ENCODE assay signal across 38 cellular contexts in the genomic region with DNA sequence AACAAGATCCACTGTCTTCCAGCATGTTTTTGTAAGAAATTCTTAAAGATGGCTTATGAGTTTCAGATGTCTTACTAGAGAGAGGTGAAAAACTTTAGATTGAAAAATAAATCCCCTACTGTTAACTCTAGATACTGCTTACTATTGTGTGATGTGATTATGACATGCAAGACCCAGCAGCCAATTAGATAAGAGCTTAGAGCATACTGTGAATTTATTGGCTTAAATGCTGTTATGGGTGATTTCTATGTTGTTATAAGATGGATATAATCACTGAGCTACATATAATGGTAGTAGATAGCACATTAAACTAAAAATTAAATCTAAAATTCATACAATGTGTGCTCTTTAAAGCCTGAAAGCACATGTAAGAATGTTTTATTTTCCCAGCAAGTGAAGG. TPM values are rescaled to one million over a fixed set of nuclear protein-coding genes. Genes with fewer than 3 reads are reported as not detected.
"Had no signal": no experiment of that assay in that cellular context is flagged by ENCODE, and none has a peak within 500 bp of the region (broad histone marks: within the 10 kb centered on the region; RNA-seq: fewer than 3 reads in every experiment).

Gene RNF133, minus strand, starts transcription at position 101 of the 400 bp plus-strand sequence. CDS start 199 bp downstream, outside the sequence.

- H3K27me3 ChIP-seq: adrenal gland, ascending aorta, body of pancreas, brain microvascular endothelial cell, breast epithelium, cardiac muscle cell had no signal

- H3K27ac ChIP-seq: adrenal gland, ascending aorta, body of pancreas, brain microvascular endothelial cell, breast epithelium, cardiac muscle cell had no signal

- DNase-seq: activated effector memory CD4-positive, alpha-beta T cell treated with anti-CD3 and anti-CD28 coated beads, Interleukin-2, amount 50 U/mL, for 16 hours; activated effector memory CD4-positive, alpha-beta T cell treated with Interleukin-2 at 50 U/mL for 16 hours; activated gamma-delta T cell; activated gamma-delta T cell treated with Interleukin-2 at 50 U/mL for 16 hours; activated naive CD4-positive, alpha-beta T cell; activated naive CD4-positive, alpha-beta T cell treated with anti-CD3 and anti-CD28 coated beads for 36 hours; activated naive CD4-positive, alpha-beta T cell treated with anti-CD3 and anti-CD28 coated beads, Interleukin-2, amount 10 ng/mL, durations not matched to agents 7 days and 5 days; activated naive CD4-positive, alpha-beta T cell treated with anti-CD3 and anti-CD28 coated beads, Interleukin-2, amount 50 U/mL, for 16 hours; activated naive CD4-positive, alpha-beta T cell treated with Interleukin-2 at 50 U/mL for 16 hours; activated naive CD8-positive, alpha-beta T cell treated with anti-CD3 and anti-CD28 coated beads for 36 hours; activated naive CD8-positive, alpha-beta T cell treated with anti-CD3 and anti-CD28 coated beads, Interleukin-2, amount 10 ng/mL, durations not matched to agents 7 days and 5 days; activated naive CD8-positive, alpha-beta T cell treated with anti-CD3 and anti-CD28 coated beads, Interleukin-2, amount 50 U/mL, for 24 hours; activated T-cell treated with anti-CD3 and anti-CD28 coated beads, Interleukin-2, amount 50 U/mL, for 24 hours; activated T-cell treated with anti-CD3 and anti-CD28 coated beads, Interleukin-2, amount 50 U/mL, for 4 hours; activated T-cell treated with anti-CD3 and anti-CD28 coated beads, Interleukin-2, amount 50 U/mL, for 48 hours; activated T-cell treated with anti-CD3 and anti-CD28 coated beads, Interleukin-2, amount 50 U/mL, for 72 hours; adrenal gland; amniotic stem cell; amygdala; anterior cingulate cortex; aorta; body of pancreas; brain microvascular endothelial cell; caudate nucleus; central memory CD4-positive, alpha-beta T cell; cerebellar nuclear complex had no signal

- H3K9me3 ChIP-seq: adrenal gland, body of pancreas, breast epithelium had no signal

- H3K9me3 Mint-ChIP-seq: activated naive CD4-positive, alpha-beta T cell treated with anti-CD3 and anti-CD28 coated beads, Interleukin-2, amount 50 U/mL, for 24 hours; brain had no signal

- H3K4me3 Mint-ChIP-seq: activated naive CD4-positive, alpha-beta T cell treated with anti-CD3 and anti-CD28 coated beads for 36 hours; activated naive CD4-positive, alpha-beta T cell treated with anti-CD3 and anti-CD28 coated beads, Interleukin-2, amount 10 ng/mL, durations not matched to agents 7 days and 5 days; activated naive CD4-positive, alpha-beta T cell treated with anti-CD3 and anti-CD28 coated beads, Interleukin-2, amount 50 U/mL, for 24 hours; activated naive CD8-positive, alpha-beta T cell; activated naive CD8-positive, alpha-beta T cell treated with anti-CD3 and anti-CD28 coated beads for 36 hours; activated naive CD8-positive, alpha-beta T cell treated with anti-CD3 and anti-CD28 coated beads, Interleukin-2, amount 10 ng/mL, durations not matched to agents 7 days and 5 days; activated naive CD8-positive, alpha-beta T cell treated with anti-CD3 and anti-CD28 coated beads, Interleukin-2, amount 50 U/mL, for 24 hours; activated T-cell treated with anti-CD3 and anti-CD28 coated beads, Interleukin-2, amount 50 U/mL, for 24 hours; activated T-cell treated with anti-CD3 and anti-CD28 coated beads, Interleukin-2, amount 50 U/mL, for 4 hours; activated T-cell treated with anti-CD3 and anti-CD28 coated beads, Interleukin-2, amount 50 U/mL, for 72 hours; activated T-helper 1 cell treated with anti-CD3 and anti-CD28 coated beads, Interleukin-12 subunit alpha, Interleukin-12 subunit beta, Interleukin-2, Interleukin-4 antibody, amounts not matched to agents 30 ng/mL and 10 ng/mL and 1 ng/mL, durations not matched to agents 14 hours and 24 hours and 36 hours; activated T-helper 17 cell treated with anti-CD3 and anti-CD28 coated beads, Interleukin-2, amount 50 U/mL, for 72 hours; brain; central memory CD8-positive, alpha-beta T cell had no signal

- H3K36me3 ChIP-seq: adrenal gland, ascending aorta, brain microvascular endothelial cell, breast epithelium, cardiac muscle cell had no signal

- ATAC-seq: activated naive CD4-positive, alpha-beta T cell treated with anti-CD3 and anti-CD28 coated beads, Interleukin-2, amount 50 U/mL, for 72 hours; activated naive CD8-positive, alpha-beta T cell treated with anti-CD3 and anti-CD28 coated beads, Interleukin-2, amount 50 U/mL, for 24 hours; activated T-cell treated with anti-CD3 and anti-CD28 coated beads, Interleukin-2, amount 50 U/mL, for 4 hours; activated T-cell treated with anti-CD3 and anti-CD28 coated beads, Interleukin-2, amount 50 U/mL, for 72 hours; activated T-helper 17 cell treated with anti-CD3 and anti-CD28 coated beads, Interleukin-2, amount 50 U/mL, for 72 hours; body of pancreas had no signal

- H3K27ac Mint-ChIP-seq: activated naive CD4-positive, alpha-beta T cell treated with anti-CD3 and anti-CD28 coated beads for 36 hours; activated naive CD4-positive, alpha-beta T cell treated with anti-CD3 and anti-CD28 coated beads, Interleukin-2, amount 10 ng/mL, durations not matched to agents 7 days and 5 days; activated naive CD4-positive, alpha-beta T cell treated with anti-CD3 and anti-CD28 coated beads, Interleukin-2, amount 50 U/mL, for 24 hours; activated naive CD4-positive, alpha-beta T cell treated with anti-CD3 and anti-CD28 coated beads, Interleukin-2, amount 50 U/mL, for 72 hours; activated naive CD8-positive, alpha-beta T cell; activated naive CD8-positive, alpha-beta T cell treated with anti-CD3 and anti-CD28 coated beads for 36 hours; activated naive CD8-positive, alpha-beta T cell treated with anti-CD3 and anti-CD28 coated beads, Interleukin-2, amount 10 ng/mL, durations not matched to agents 7 days and 5 days; activated naive CD8-positive, alpha-beta T cell treated with anti-CD3 and anti-CD28 coated beads, Interleukin-2, amount 50 U/mL, for 24 hours; activated T-cell treated with anti-CD3 and anti-CD28 coated beads, Interleukin-2, amount 50 U/mL, for 24 hours; activated T-cell treated with anti-CD3 and anti-CD28 coated beads, Interleukin-2, amount 50 U/mL, for 72 hours; activated T-helper 1 cell treated with anti-CD3 and anti-CD28 coated beads, Interleukin-12 subunit alpha, Interleukin-12 subunit beta, Interleukin-2, Interleukin-4 antibody, amounts not matched to agents 30 ng/mL and 10 ng/mL and 1 ng/mL, durations not matched to agents 14 hours and 24 hours and 36 hours; activated T-helper 17 cell treated with anti-CD3 and anti-CD28 coated beads, Interleukin-2, amount 50 U/mL, for 72 hours; activated T-helper 2 cell treated with anti-CD3 and anti-CD28 coated beads, Interferon-gamma antibody, Interleukin-2, Interleukin-4, amounts not matched to agents 10 μg/mL and 5 μg/mL and 100 μg/mL, durations not matched to agents 14 hours and 24 hours and 36 hours; brain had no signal

- H3K4me1 Mint-ChIP-seq: activated naive CD4-positive, alpha-beta T cell treated with anti-CD3 and anti-CD28 coated beads, Interleukin-2, amount 10 ng/mL, durations not matched to agents 7 days and 5 days; activated naive CD4-positive, alpha-beta T cell treated with anti-CD3 and anti-CD28 coated beads, Interleukin-2, amount 50 U/mL, for 24 hours; activated naive CD8-positive, alpha-beta T cell treated with anti-CD3 and anti-CD28 coated beads for 36 hours; activated naive CD8-positive, alpha-beta T cell treated with anti-CD3 and anti-CD28 coated beads, Interleukin-2, amount 10 ng/mL, durations not matched to agents 7 days and 5 days; activated naive CD8-positive, alpha-beta T cell treated with anti-CD3 and anti-CD28 coated beads, Interleukin-2, amount 50 U/mL, for 24 hours; activated T-helper 17 cell treated with anti-CD3 and anti-CD28 coated beads, Interleukin-2, amount 50 U/mL, for 72 hours; central memory CD8-positive, alpha-beta T cell had no signal

- H3K4me1 ChIP-seq: ascending aorta, breast epithelium had no signal

- H3K27me3 Mint-ChIP-seq: activated naive CD4-positive, alpha-beta T cell treated with anti-CD3 and anti-CD28 coated beads, Interleukin-2, amount 10 ng/mL, durations not matched to agents 7 days and 5 days; activated naive CD4-positive, alpha-beta T cell treated with anti-CD3 and anti-CD28 coated beads, Interleukin-2, amount 50 U/mL, for 24 hours; activated naive CD8-positive, alpha-beta T cell; activated naive CD8-positive, alpha-beta T cell treated with anti-CD3 and anti-CD28 coated beads for 36 hours; activated naive CD8-positive, alpha-beta T cell treated with anti-CD3 and anti-CD28 coated beads, Interleukin-2, amount 10 ng/mL, durations not matched to agents 7 days and 5 days; activated naive CD8-positive, alpha-beta T cell treated with anti-CD3 and anti-CD28 coated beads, Interleukin-2, amount 50 U/mL, for 24 hours; activated T-cell treated with anti-CD3 and anti-CD28 coated beads, Interleukin-2, amount 50 U/mL, for 24 hours; activated T-helper 17 cell treated with anti-CD3 and anti-CD28 coated beads, Interleukin-2, amount 50 U/mL, for 72 hours; central memory CD8-positive, alpha-beta T cell had no signal

- H3K36me3 Mint-ChIP-seq: activated naive CD4-positive, alpha-beta T cell treated with anti-CD3 and anti-CD28 coated beads, Interleukin-2, amount 10 ng/mL, durations not matched to agents 7 days and 5 days; activated naive CD4-positive, alpha-beta T cell treated with anti-CD3 and anti-CD28 coated beads, Interleukin-2, amount 50 U/mL, for 24 hours; activated naive CD4-positive, alpha-beta T cell treated with anti-CD3 and anti-CD28 coated beads, Interleukin-2, amount 50 U/mL, for 72 hours; activated naive CD8-positive, alpha-beta T cell; activated naive CD8-positive, alpha-beta T cell treated with anti-CD3 and anti-CD28 coated beads for 36 hours; activated naive CD8-positive, alpha-beta T cell treated with anti-CD3 and anti-CD28 coated beads, Interleukin-2, amount 10 ng/mL, durations not matched to agents 7 days and 5 days; brain had no signal

- H3K4me3 ChIP-seq: adrenal gland, ascending aorta, body of pancreas, breast epithelium, cardiac muscle cell had no signal

RNA-seq across cellular contexts. Expression of gene RNF133, which starts in this region (rescaled TPM):
- total RNA-seq: activated naive CD4-positive, alpha-beta T cell treated with anti-CD3 and anti-CD28 coated beads for 36 hours; activated naive CD4-positive, alpha-beta T cell treated with anti-CD3 and anti-CD28 coated beads, Interleukin-2, amount 50 U/mL, for 72 hours; activated naive CD8-positive, alpha-beta T cell treated with anti-CD3 and anti-CD28 coated beads for 36 hours; activated naive CD8-positive, alpha-beta T cell treated with anti-CD3 and anti-CD28 coated beads, Interleukin-2, amount 10 ng/mL, durations not matched to agents 7 days and 5 days; activated T-cell treated with anti-CD3 and anti-CD28 coated beads, Interleukin-2, amount 50 U/mL, for 4 hours; activated T-cell treated with anti-CD3 and anti-CD28 coated beads, Interleukin-2, amount 50 U/mL, for 72 hours; activated T-helper 1 cell treated with anti-CD3 and anti-CD28 coated beads, Interleukin-12 subunit alpha, Interleukin-12 subunit beta, Interleukin-2, Interleukin-4 antibody, amounts not matched to agents 30 ng/mL and 10 ng/mL and 1 ng/mL, durations not matched to agents 14 hours and 24 hours and 36 hours; activated T-helper 17 cell treated with anti-CD3 and anti-CD28 coated beads, Interleukin-2, amount 50 U/mL, for 72 hours; activated T-helper 2 cell treated with anti-CD3 and anti-CD28 coated beads, Interferon-gamma antibody, Interleukin-2, Interleukin-4, amounts not matched to agents 10 μg/mL and 5 μg/mL and 100 μg/mL, durations not matched to agents 14 hours and 24 hours and 36 hours; ascending aorta; chondrocyte had no signal
- polyA plus RNA-seq: cardiac muscle cell had no signal
